Comparison of ENCODE assay signal across 1 cellular context in genomic region chr17:83126275-83126930, GRCh38.
TF ChIP-seq lines count a peak whose summit lies in the region.

No MANE protein-coding gene starts in this region.

TF ChIP-seq in HepG2, 621 proteins besides CTCF, POLR2A, EP300 and RAD21 (continues in another document):
- TF ChIP-seq ZNF44 (CRISPR knock-in tag; IDR thresholded peaks at IDR 0.05) = no peak
- no peak for TF ChIP-seq ZNF839 (CRISPR knock-in tag; IDR thresholded peaks at IDR 0.05; ENCODE audit: borderline replicate concordance)
- TF ChIP-seq HNRNPH1 (optimal IDR thresholded peaks at IDR 0.05; ENCODE audit: low read depth, low read length) = no peak
- no peak for TF ChIP-seq KIAA2018 (CRISPR knock-in tag; IDR thresholded peaks at IDR 0.05; ENCODE audit: borderline replicate concordance)
- no peak for TF ChIP-seq ZNF652 (CRISPR knock-in tag; IDR thresholded peaks at IDR 0.05; ENCODE audit: borderline replicate concordance, low read depth)
- TF ChIP-seq, protein P1, sequence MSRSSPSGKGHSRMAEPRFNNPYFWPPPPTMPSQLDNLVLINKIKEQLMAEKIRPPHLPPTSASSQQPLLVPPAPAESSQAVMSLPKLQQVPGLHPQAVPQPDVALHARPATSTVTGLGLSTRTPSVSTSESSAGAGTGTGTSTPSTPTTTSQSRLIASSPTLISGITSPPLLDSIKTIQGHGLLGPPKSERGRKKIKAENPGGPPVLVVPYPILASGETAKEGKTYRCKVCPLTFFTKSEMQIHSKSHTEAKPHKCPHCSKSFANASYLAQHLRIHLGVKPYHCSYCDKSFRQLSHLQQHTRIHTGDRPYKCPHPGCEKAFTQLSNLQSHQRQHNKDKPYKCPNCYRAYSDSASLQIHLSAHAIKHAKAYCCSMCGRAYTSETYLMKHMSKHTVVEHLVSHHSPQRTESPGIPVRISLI (CRISPR knock-in tag; IDR thresholded peaks at IDR 0.05; ENCODE audit: borderline replicate concordance) = no peak
- TF ChIP-seq ZBTB7A (CRISPR knock-in tag; IDR thresholded peaks at IDR 0.05) = no peak
- no peak for TF ChIP-seq ZNF382 (CRISPR knock-in tag; IDR thresholded peaks at IDR 0.05; ENCODE audit: borderline replicate concordance)
- no peak for TF ChIP-seq DZIP1 (CRISPR knock-in tag; IDR thresholded peaks at IDR 0.05)
- TF ChIP-seq HES4 (CRISPR knock-in tag; IDR thresholded peaks at IDR 0.05; ENCODE audit: borderline replicate concordance) = no peak
- no peak for TF ChIP-seq ZNF788 (CRISPR knock-in tag; IDR thresholded peaks at IDR 0.05; ENCODE audit: borderline replicate concordance)
- no peak for TF ChIP-seq ZNF138 (CRISPR knock-in tag; IDR thresholded peaks at IDR 0.05; ENCODE audit: low read depth)
- no peak for TF ChIP-seq PRDM15 (CRISPR knock-in tag; IDR thresholded peaks at IDR 0.05)
- no peak for TF ChIP-seq ESRRA (CRISPR knock-in tag; IDR thresholded peaks at IDR 0.05; ENCODE audit: low read depth)
- no peak for TF ChIP-seq TAF15 (IDR thresholded peaks at IDR 0.05; ENCODE audit: low read depth, low read length, poor library complexity, severe bottlenecking)
- no peak for TF ChIP-seq ZSCAN25 (CRISPR knock-in tag; IDR thresholded peaks at IDR 0.05)
- TF ChIP-seq NR2F6 (IDR thresholded peaks at IDR 0.05) = no peak; the same call in 1 of the 2 replicates
- 0 out of 2 replicates have a peak, but pooled peaks have one; percentile 5 for TF ChIP-seq NR2F6 (CRISPR knock-in tag; IDR thresholded peaks at IDR 0.05)
- no peak for TF ChIP-seq BRF2 (CRISPR knock-in tag; IDR thresholded peaks at IDR 0.05)
- no peak for TF ChIP-seq ZNF784 (CRISPR knock-in tag; IDR thresholded peaks at IDR 0.05; ENCODE audit: borderline replicate concordance)
- TF ChIP-seq ZNF792 (CRISPR knock-in tag; IDR thresholded peaks at IDR 0.05) = no peak
- TF ChIP-seq PITX1 (CRISPR knock-in tag; IDR thresholded peaks at IDR 0.05) = no peak
- no peak for TF ChIP-seq ZMYM3 (CRISPR knock-in tag; IDR thresholded peaks at IDR 0.05)
- TF ChIP-seq FOXO1 (CRISPR knock-in tag; IDR thresholded peaks at IDR 0.05) = no peak
- no peak for TF ChIP-seq FLYWCH1 (CRISPR knock-in tag; IDR thresholded peaks at IDR 0.05)
- TF ChIP-seq FOXC1 (CRISPR knock-in tag; IDR thresholded peaks at IDR 0.05; ENCODE audit: borderline replicate concordance) = 0 out of 2 replicates have a peak, but pooled peaks have one; percentile 20
- no peak for TF ChIP-seq ZSCAN9 (CRISPR knock-in tag; IDR thresholded peaks at IDR 0.05; ENCODE audit: borderline replicate concordance)
- no peak for TF ChIP-seq ZNF782 (CRISPR knock-in tag; IDR thresholded peaks at IDR 0.05; ENCODE audit: borderline replicate concordance)
- TF ChIP-seq ZNF546 (CRISPR knock-in tag; conservative IDR thresholded peaks at IDR 0.05) = no peak
- TF ChIP-seq NR2F1 (CRISPR knock-in tag; IDR thresholded peaks at IDR 0.05) = 0 out of 4 replicates have a peak, but pooled peaks have one; percentile 19 to 22
- TF ChIP-seq ZNF136 (CRISPR knock-in tag; IDR thresholded peaks at IDR 0.05; ENCODE audit: low read depth) = no peak
- no peak for TF ChIP-seq ZNF225 (CRISPR knock-in tag; IDR thresholded peaks at IDR 0.05)
- no peak for TF ChIP-seq RNF2 (conservative IDR thresholded peaks at IDR 0.05; ENCODE audit: low read depth)
- no peak for TF ChIP-seq MTERF4 (CRISPR knock-in tag; IDR thresholded peaks at IDR 0.05)
- TF ChIP-seq, protein P2, sequence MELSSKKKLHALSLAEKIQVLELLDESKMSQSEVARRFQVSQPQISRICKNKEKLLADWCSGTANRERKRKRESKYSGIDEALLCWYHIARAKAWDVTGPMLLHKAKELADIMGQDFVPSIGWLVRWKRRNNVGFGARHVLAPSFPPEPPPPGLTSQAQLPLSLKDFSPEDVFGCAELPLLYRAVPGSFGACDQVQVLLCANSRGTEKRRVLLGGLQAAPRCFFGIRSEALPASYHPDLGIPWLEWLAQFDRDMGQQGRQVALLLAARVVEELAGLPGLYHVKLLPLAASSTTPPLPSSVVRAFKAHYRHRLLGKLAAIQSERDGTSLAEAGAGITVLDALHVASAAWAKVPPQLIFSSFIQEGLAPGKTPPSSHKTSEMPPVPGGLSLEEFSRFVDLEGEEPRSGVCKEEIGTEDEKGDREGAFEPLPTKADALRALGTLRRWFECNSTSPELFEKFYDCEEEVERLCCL (CRISPR knock-in tag; IDR thresholded peaks at IDR 0.05; ENCODE audit: borderline replicate concordance) = no peak
- TF ChIP-seq NFIB (CRISPR knock-in tag; IDR thresholded peaks at IDR 0.05; ENCODE audit: borderline replicate concordance) = 0 out of 2 replicates have a peak, but pooled peaks have one; percentile 47
